Comparison of ENCODE assay signal across 9 cellular contexts in genomic region chr3:197154-197855, GRCh38. TPM values are rescaled to one million over a fixed set of nuclear protein-coding genes. Genes with fewer than 3 reads are reported as not detected.
DNase-seq lines count a peak whose midpoint lies in the region; ATAC-seq and TF ChIP-seq lines count a peak whose summit lies in the region.
"Had no signal": no experiment of that assay in that cellular context is flagged by ENCODE, and none has a peak within 500 bp of the region (broad histone marks: within the 10 kb centered on the region; RNA-seq: fewer than 3 reads in every experiment).

No MANE protein-coding gene starts in this region.

- intact Hi-C loops in testis (cut with DNase I; ENCODE audit: low total_unique reads): no loop called here

- H3K4me3 Mint-ChIP-seq in T-helper 17 cell (peak overlapping the region; percentile 58), immature natural killer cell (no peak overlapping the region)

- no peaks in the 10 kb centered on the region for H3K27me3 ChIP-seq in testis
- H3K27me3 ChIP-seq: SJSA1 had no signal

- H3K9me3 ChIP-seq in T-helper 17 cell (ENCODE audit: control insufficient read depth, low read length, poor library complexity, severe bottlenecking) (no peaks in the 10 kb centered on the region), testis (no peaks in the 10 kb centered on the region)

- no peak for TF ChIP-seq POLR2A in testis (IDR thresholded peaks at IDR 0.05)

- H3K27ac ChIP-seq in testis: peak overlapping the region; percentile 7 to 59
- H3K27ac ChIP-seq: SJSA1 had no signal

- H3K27ac Mint-ChIP-seq in T-helper 17 cell (no peak overlapping the region), immature natural killer cell (no peak overlapping the region)

- peak; percentile 18 for DNase-seq in NCI-H1092 treated with DMSO at 0.1 percent for 48 hours (lab: John Stamatoyannopoulos, UW)
- no peak for DNase-seq in NCI-H1092 (lab: John Stamatoyannopoulos, UW)
- DNase-seq in T-helper 17 cell: no peak
- peak; percentile 54 for DNase-seq in islet precursor cell
- DNase-seq in testis: peak; percentile 27
- DNase-seq in immature natural killer cell: no peak
- no peak for DNase-seq in Kasumi-1 (lab: John Stamatoyannopoulos, UW)

- no peak for TF ChIP-seq CTCF in testis (IDR thresholded peaks at IDR 0.05)

- WGBS in testis, 2 donors: 0 to 1% methylated on average over 41 to 49 of the region's 58 CpGs

- no peaks in the 10 kb centered on the region for H3K4me1 ChIP-seq in testis
- H3K4me1 ChIP-seq: SJSA1 had no signal

- no peaks in the 10 kb centered on the region for H3K36me3 ChIP-seq in testis (ENCODE audit: low read depth, missing control alignments)
- H3K36me3 ChIP-seq: SJSA1 had no signal

- ATAC-seq in T-helper 17 cell: no peak
- no peak for ATAC-seq in HG02571 (IDR thresholded peaks at IDR 0.05; ENCODE audit: unreplicated experiment)

- H3K4me3 ChIP-seq in testis: peak overlapping the region; percentile 60 to 69
- H3K4me3 ChIP-seq: SJSA1 had no signal

- H3K9me3 Mint-ChIP-seq in immature natural killer cell: peaks cover 4 to 35% (median 11%) of the 10 kb centered on the region in 6 donors

- H3K36me3 Mint-ChIP-seq in T-helper 17 cell (ENCODE audit: low read depth): peaks cover 3% of the 10 kb centered on the region
- peaks cover 4 to 13% (median 5%) of the 10 kb centered on the region in 3 donors for H3K36me3 Mint-ChIP-seq in immature natural killer cell

- H3K4me1 Mint-ChIP-seq in T-helper 17 cell: no peaks in the 10 kb centered on the region
- H3K4me1 Mint-ChIP-seq in immature natural killer cell: peaks cover 0 to 6% of the 10 kb centered on the region in 2 donors

- H3K27me3 Mint-ChIP-seq in T-helper 17 cell (peaks cover 8% of the 10 kb centered on the region), immature natural killer cell (ENCODE audit: low read depth in 3 of 3) (peaks cover 11 to 15% (median 14%) of the 10 kb centered on the region in 3 donors)

RNA-seq across cellular contexts. Expression of gene CHL1, which starts 0.7 kb away (rescaled TPM):
- total RNA-seq in T-helper 17 cell (under 1 TPM in 1 of 2 donors, not detected in 1; 0.97 TPM), testis (10 to 100 TPM in 1 of 2 donors, 1 to 10 TPM in 1; 9.0 to 15.4 TPM)
- polyA plus RNA-seq in testis (ENCODE audit: insufficient read depth, low read depth, low replicate concordance) (9.1 TPM), immature natural killer cell (not detected)
- total RNA-seq: SJSA1 had no signal

Comparison
In these comparisons a context has a peak if more than half of its experiments do, and no peak if none do; other contexts are left out.
1. DNase-seq: peak in NCI-H1092 treated with DMSO at 0.1 percent for 48 hours (single experiment), islet precursor cell (single experiment) and testis (single experiment); none in NCI-H1092 (single experiment), T-helper 17 cell (0 of 3), immature natural killer cell (0 of 3) and Kasumi-1 (0 of 2).
2. RNA of gene CHL1, which starts 0.7 kb away (total RNA-seq): 9.0 to 15.4 TPM in testis; 0.97 TPM in T-helper 17 cell; every median in the first group is over 4 times any median in the second.